Comparison of ENCODE assay signal across 8 cellular contexts in genomic region chr17:20116683-20117309, GRCh38.
DNase-seq lines count a peak whose midpoint lies in the region; ATAC-seq and TF ChIP-seq lines count a peak whose summit lies in the region.

No MANE protein-coding gene starts in this region.

- H3K27me3 ChIP-seq in CD4-positive, alpha-beta memory T cell (ENCODE audit: insufficient read depth, low read length), result no peaks in the 10 kb centered on the region
- H3K27me3 ChIP-seq in SJCRH30 (no peaks in the 10 kb centered on the region; the same call in 1 of the 2 replicates), sigmoid colon (no peaks in the 10 kb centered on the region)

- no peaks in the 10 kb centered on the region for H3K36me3 ChIP-seq in CD4-positive, alpha-beta memory T cell (ENCODE audit: insufficient read depth, low read length)
- H3K36me3 ChIP-seq in SJCRH30 (no peaks in the 10 kb centered on the region), sigmoid colon (no peaks in the 10 kb centered on the region)

- H3K4me3 ChIP-seq in CD4-positive, alpha-beta memory T cell (ENCODE audit: low read length in 2 of 2), result no peak overlapping the region
- H3K4me3 ChIP-seq in HFF-Myc (replicated peaks; ENCODE audit: low read depth, low read length) (no peak overlapping the region), SJCRH30 (no peak overlapping the region), sigmoid colon (no peak overlapping the region)

- peak overlapping the region in 2 of 7 donors; percentile 35 to 62 for H3K27ac Mint-ChIP-seq in CD4-positive, alpha-beta memory T cell
- no peak overlapping the region for H3K27ac Mint-ChIP-seq in activated naive CD4-positive, alpha-beta T cell treated with anti-CD3 and anti-CD28 coated beads, Interleukin-2, amount 10 ng/mL, durations not matched to agents 7 days and 5 days
- no peak overlapping the region for H3K27ac Mint-ChIP-seq in glutamatergic neuron (ENCODE audit: unreplicated experiment)

- TF ChIP-seq CTCF in HFF-Myc (IDR thresholded peaks at IDR 0.05; ENCODE audit: low read depth, low read length, missing control alignments) (peak; percentile 67), glutamatergic neuron (IDR thresholded peaks at IDR 0.05; ENCODE audit: partially characterized antibody, unreplicated experiment) (peak; percentile 76), sigmoid colon (IDR thresholded peaks at IDR 0.05) (peak; percentile 8 to 54 (median 32))

- intact Hi-C loops in CD4-positive, alpha-beta memory T cell (cut with micrococcal nuclease), result loop anchor here (1.0 to 5.0 kb wide), 2 partner anchors 109 to 124 kb away; partner anchors contain the start of gene SPECC1
- intact Hi-C loops in sigmoid colon (cut with DNase I), result loop anchor here (1.0 to 10.0 kb wide), 2 partner anchors 124 to 252 kb away; partner anchors contain the start of gene ULK2

- TF ChIP-seq EP300 in sigmoid colon (IDR thresholded peaks at IDR 0.05), result no peak

- peak; percentile 49 to 64 (median 59) for DNase-seq in CD4-positive, alpha-beta memory T cell
- peak; percentile 15 for DNase-seq in HFF-Myc (ENCODE audit: extremely low read depth, low read depth)
- peak; percentile 80 to 95 for DNase-seq in SJCRH30
- DNase-seq in activated naive CD4-positive, alpha-beta T cell treated with anti-CD3 and anti-CD28 coated beads, Interleukin-2, amount 10 ng/mL, durations not matched to agents 7 days and 5 days, result peak; percentile 68
- peak; percentile 49 for DNase-seq in glutamatergic neuron
- DNase-seq in sigmoid colon, result no peak
- DNase-seq in UCSD-AML1 (lab: John Stamatoyannopoulos, UW; ENCODE audit: unreplicated experiment), result no peak

- no peak overlapping the region for H3K27ac ChIP-seq in CD4-positive, alpha-beta memory T cell (ENCODE audit: low read depth, low read length)
- no peak overlapping the region for H3K27ac ChIP-seq in SJCRH30
- no peak overlapping the region for H3K27ac ChIP-seq in sigmoid colon

- no peak for TF ChIP-seq POLR2A in sigmoid colon (IDR thresholded peaks at IDR 0.05)

- H3K9me3 Mint-ChIP-seq in CD4-positive, alpha-beta memory T cell, result no peaks in the 10 kb centered on the region
- H3K9me3 Mint-ChIP-seq in activated naive CD4-positive, alpha-beta T cell treated with anti-CD3 and anti-CD28 coated beads, Interleukin-2, amount 10 ng/mL, durations not matched to agents 7 days and 5 days, result no peaks in the 10 kb centered on the region
- H3K9me3 Mint-ChIP-seq in glutamatergic neuron (ENCODE audit: unreplicated experiment), result no peaks in the 10 kb centered on the region

- CTCF ChIA-PET in CD4-positive, alpha-beta memory T cell (lab: Charles Lee; ENCODE audit: partially characterized antibody), result interaction anchor here (0.7 to 6.4 kb wide), 10 partner anchors 11 to 133 kb away, joined by 3 to 75 read pairs (median 4); partner anchors contain the start of gene SPECC1
- CTCF ChIA-PET in activated naive CD4-positive, alpha-beta T cell treated with anti-CD3 and anti-CD28 coated beads, Interleukin-2, amount 10 ng/mL, durations not matched to agents 7 days and 5 days (lab: Charles Lee), result interaction anchor here (0.7 to 2.4 kb wide), 4 partner anchors 74 to 128 kb away, joined by 3 to 31 read pairs (median 4); no protein-coding TSS in a partner anchor

- WGBS in sigmoid colon, 2 donors, result 6 to 25% methylated on average over 8 of the region's 8 CpGs

- no peak for ATAC-seq in HG03354 (IDR thresholded peaks at IDR 0.05; ENCODE audit: poor library complexity, severe bottlenecking, unreplicated experiment)

- H3K36me3 Mint-ChIP-seq in CD4-positive, alpha-beta memory T cell, result no peaks in the 10 kb centered on the region
- H3K36me3 Mint-ChIP-seq in activated naive CD4-positive, alpha-beta T cell treated with anti-CD3 and anti-CD28 coated beads, Interleukin-2, amount 10 ng/mL, durations not matched to agents 7 days and 5 days, result no peaks in the 10 kb centered on the region
- no peaks in the 10 kb centered on the region for H3K36me3 Mint-ChIP-seq in glutamatergic neuron (ENCODE audit: unreplicated experiment)

- H3K9me3 ChIP-seq in CD4-positive, alpha-beta memory T cell (ENCODE audit: control insufficient read depth in 1 of 2, low read length in 2 of 2), result no peaks in the 10 kb centered on the region
- H3K9me3 ChIP-seq in SJCRH30 (replicated peaks) (no peaks in the 10 kb centered on the region), sigmoid colon (no peaks in the 10 kb centered on the region)

- H3K4me3 Mint-ChIP-seq in CD4-positive, alpha-beta memory T cell, result no peak overlapping the region
- no peak overlapping the region for H3K4me3 Mint-ChIP-seq in activated naive CD4-positive, alpha-beta T cell treated with anti-CD3 and anti-CD28 coated beads, Interleukin-2, amount 10 ng/mL, durations not matched to agents 7 days and 5 days
- no peak overlapping the region for H3K4me3 Mint-ChIP-seq in glutamatergic neuron (ENCODE audit: unreplicated experiment)

- peaks cover 2 to 3% of the 10 kb centered on the region in 2 donors for H3K27me3 Mint-ChIP-seq in CD4-positive, alpha-beta memory T cell
- H3K27me3 Mint-ChIP-seq in activated naive CD4-positive, alpha-beta T cell treated with anti-CD3 and anti-CD28 coated beads, Interleukin-2, amount 10 ng/mL, durations not matched to agents 7 days and 5 days, result peaks cover 11% of the 10 kb centered on the region
- H3K27me3 Mint-ChIP-seq in glutamatergic neuron (ENCODE audit: unreplicated experiment), result no peaks in the 10 kb centered on the region

- POLR2A ChIA-PET in CD4-positive, alpha-beta memory T cell (lab: Charles Lee; ENCODE audit: partially characterized antibody), result no interaction called here

- no peaks in the 10 kb centered on the region for H3K4me1 ChIP-seq in CD4-positive, alpha-beta memory T cell (ENCODE audit: insufficient read depth, low read length)
- peaks cover under 1% of the 10 kb centered on the region; the same call in 1 of the 2 replicates for H3K4me1 ChIP-seq in SJCRH30
- H3K4me1 ChIP-seq in sigmoid colon, result peaks cover 0 to 1% (median under 1%) of the 10 kb centered on the region in 4 donors

- H3K4me1 Mint-ChIP-seq in CD4-positive, alpha-beta memory T cell, result peaks cover 2 to 4% (median 3%) of the 10 kb centered on the region in 4 donors
- no peaks in the 10 kb centered on the region for H3K4me1 Mint-ChIP-seq in activated naive CD4-positive, alpha-beta T cell treated with anti-CD3 and anti-CD28 coated beads, Interleukin-2, amount 10 ng/mL, durations not matched to agents 7 days and 5 days
- H3K4me1 Mint-ChIP-seq in glutamatergic neuron (ENCODE audit: low read depth, unreplicated experiment), result peaks cover 3% of the 10 kb centered on the region

Comparison
In these comparisons a context has a peak if more than half of its experiments do, and no peak if none do; other contexts are left out.
1. DNase-seq: peak in CD4-positive, alpha-beta memory T cell (5 of 5), HFF-Myc (single experiment), SJCRH30 (2 of 2), activated naive CD4-positive, alpha-beta T cell treated with anti-CD3 and anti-CD28 coated beads, Interleukin-2, amount 10 ng/mL, durations not matched to agents 7 days and 5 days (single experiment) and glutamatergic neuron (single experiment); none in sigmoid colon (single experiment) and UCSD-AML1 (single experiment).
2. Peak in every context shown above with its lines, with median percentiles within 50 percentile points of each other: CTCF ChIP-seq.